ENCODE assay signal across 1 cellular context in the genomic region with DNA sequence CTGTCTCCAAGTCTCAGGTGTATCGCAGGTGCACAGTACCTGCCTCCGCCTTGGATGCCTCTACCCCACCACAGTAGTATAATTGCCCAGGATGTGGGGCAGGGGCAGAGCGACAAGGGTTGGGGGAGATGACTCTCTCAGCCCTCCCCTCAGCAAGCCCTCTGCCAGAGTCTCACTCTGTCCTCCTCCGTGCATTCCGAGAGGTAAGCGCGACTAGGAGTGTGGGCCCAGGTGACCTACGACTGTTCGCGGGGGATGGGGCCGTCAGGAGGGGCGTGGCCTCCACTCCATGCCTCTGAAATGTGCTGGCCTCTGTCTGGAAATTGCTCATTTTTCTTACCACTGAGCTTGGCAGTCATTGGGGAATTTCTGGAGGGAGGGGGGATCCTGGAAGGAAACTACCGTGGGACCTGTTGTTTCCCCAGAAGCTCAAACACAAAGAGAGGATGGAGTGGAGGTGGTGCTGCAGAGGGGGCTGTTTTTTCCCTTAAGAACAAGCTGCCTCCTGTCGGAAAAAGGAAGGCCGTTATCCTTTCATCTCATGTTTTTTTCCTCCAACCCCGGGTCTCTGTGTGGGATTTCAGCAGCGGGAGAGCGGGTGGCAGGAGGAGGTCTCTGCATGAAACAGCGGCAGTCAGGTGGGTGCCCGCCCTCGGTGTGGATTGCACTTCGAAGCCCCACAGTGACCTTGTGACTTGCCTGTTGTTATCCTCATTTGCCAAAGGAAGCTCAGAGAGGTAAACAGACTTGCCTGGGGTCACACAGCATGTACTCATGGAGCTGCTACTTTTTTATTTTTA.
TF ChIP-seq lines count a peak whose summit lies in the region.

No MANE protein-coding gene starts in this region.

TF ChIP-seq in SK-N-SH, 30 proteins besides CTCF, POLR2A, EP300 and RAD21:
- TF ChIP-seq TEAD4 (IDR thresholded peaks at IDR 0.05; ENCODE audit: borderline replicate concordance, insufficient read depth) (0 out of 2 replicates have a peak, but pooled peaks have one; percentile 18), CHD2 (IDR thresholded peaks at IDR 0.05; ENCODE audit: low read length, partially characterized antibody) (no peak), GATA2 (CRISPR knock-in tag; IDR thresholded peaks at IDR 0.05) (no peak), FOSL2 (IDR thresholded peaks at IDR 0.05; ENCODE audit: borderline replicate concordance, low read depth) (peak; percentile 54; the same call in 1 of the 2 replicates), TCF12 (IDR thresholded peaks at IDR 0.05) (peak; percentile 66), YY1 (IDR thresholded peaks at IDR 0.05; ENCODE audit: low read depth) (no peak), MXI1 (IDR thresholded peaks at IDR 0.05; ENCODE audit: low read depth, low read length) (no peak), JUND (IDR thresholded peaks at IDR 0.05) (0 out of 2 replicates have a peak, but pooled peaks have one; percentile 29), TAF1 (IDR thresholded peaks at IDR 0.05; ENCODE audit: borderline replicate concordance, low read depth, low read length) (no peak), ELF1 (IDR thresholded peaks at IDR 0.05) (no peak), NFIC (IDR thresholded peaks at IDR 0.05; ENCODE audit: borderline replicate concordance) (peak; percentile 69; the same call in 1 of the 2 replicates), POLR2AphosphoS5 (IDR thresholded peaks at IDR 0.05; ENCODE audit: low read depth, low read length) (no peak)
- TF ChIP-seq, protein P1, sequence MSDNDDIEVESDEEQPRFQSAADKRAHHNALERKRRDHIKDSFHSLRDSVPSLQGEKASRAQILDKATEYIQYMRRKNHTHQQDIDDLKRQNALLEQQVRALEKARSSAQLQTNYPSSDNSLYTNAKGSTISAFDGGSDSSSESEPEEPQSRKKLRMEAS (IDR thresholded peaks at IDR 0.05; ENCODE audit: low read depth): 0 out of 2 replicates have a peak, but pooled peaks have one; percentile 9
- TF ChIP-seq, protein P2, sequence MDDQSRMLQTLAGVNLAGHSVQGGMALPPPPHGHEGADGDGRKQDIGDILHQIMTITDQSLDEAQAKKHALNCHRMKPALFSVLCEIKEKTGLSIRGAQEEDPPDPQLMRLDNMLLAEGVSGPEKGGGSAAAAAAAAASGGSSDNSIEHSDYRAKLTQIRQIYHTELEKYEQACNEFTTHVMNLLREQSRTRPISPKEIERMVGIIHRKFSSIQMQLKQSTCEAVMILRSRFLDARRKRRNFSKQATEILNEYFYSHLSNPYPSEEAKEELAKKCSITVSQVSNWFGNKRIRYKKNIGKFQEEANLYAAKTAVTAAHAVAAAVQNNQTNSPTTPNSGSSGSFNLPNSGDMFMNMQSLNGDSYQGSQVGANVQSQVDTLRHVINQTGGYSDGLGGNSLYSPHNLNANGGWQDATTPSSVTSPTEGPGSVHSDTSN (IDR thresholded peaks at IDR 0.05): peak; percentile 82
